In genomic region chr9:35905912-35906679, GRCh38 we compare ENCODE assay signal across 8 cellular contexts. TPM values are rescaled to one million over a fixed set of nuclear protein-coding genes. Genes with fewer than 3 reads are reported as not detected.
DNase-seq lines count a peak whose midpoint lies in the region; ATAC-seq, FAIRE-seq and TF ChIP-seq lines count a peak whose summit lies in the region.

Gene HRCT1 (plus strand): TSS chr9:35906202. CDS start chr9:35906288, 86 bp downstream.

- DNase-seq in NCI-H748 (lab: John Stamatoyannopoulos, UW; ENCODE audit: unreplicated experiment) (peak; percentile 47), NCI-H748 treated with DMSO at 0.1 percent for 48 hours (lab: John Stamatoyannopoulos, UW) (no peak), ascending aorta (ENCODE audit: low spot score in 2 of 2) (peak; percentile 62 to 95), hepatic stellate cell (ENCODE audit: low spot score) (peak; percentile 86), small intestine (peak; percentile 98)
- DNase-seq in stimulated activated naive CD4-positive, alpha-beta T cell (lab: John Stamatoyannopoulos, UW): no peak

- H3K36me3 ChIP-seq in ascending aorta (no peaks in the 10 kb centered on the region), small intestine (ENCODE audit: control insufficient read depth in 2 of 2, insufficient read depth in 2 of 2, low read length in 2 of 2) (no peaks in the 10 kb centered on the region)

- H3K27ac ChIP-seq in ascending aorta: peak within 1 kb of the TSS; percentile 84 to 98
- peak within 1 kb of the TSS; percentile 97 for H3K27ac ChIP-seq in small intestine (ENCODE audit: low read depth in 1 of 2, low read length in 1 of 2)

- H3K27me3 ChIP-seq in ascending aorta (no peaks in the 10 kb centered on the region), small intestine (ENCODE audit: control insufficient read depth in 2 of 2, insufficient read depth in 2 of 2, low read length in 2 of 2) (no peaks in the 10 kb centered on the region)

- 25 to 43% (median 38%) methylated on average over 20 to 30 of the region's 30 CpGs for whole genome bisulfite sequencing in small intestine, 3 donors

- H3K9me3 ChIP-seq in ascending aorta (no peaks in the 10 kb centered on the region), small intestine (ENCODE audit: control insufficient read depth, low read depth) (no peaks in the 10 kb centered on the region)

- H3K4me1 ChIP-seq in ascending aorta (peaks cover 52 to 71% of the 10 kb centered on the region in 2 donors), small intestine (ENCODE audit: control insufficient read depth in 2 of 2, insufficient read depth in 1 of 2, low read depth in 1 of 2, low read length in 1 of 2) (peaks cover 23 to 32% of the 10 kb centered on the region in 2 donors)

- peak within 1 kb of the TSS; percentile 39 to 41 for H3K4me3 ChIP-seq in ascending aorta
- peak within 1 kb of the TSS in 1 of 2 donors; percentile 24 for H3K4me3 ChIP-seq in small intestine (ENCODE audit: low read depth in 1 of 2, low read length in 2 of 2)

- no peak for ATAC-seq in HG03565 (IDR thresholded peaks at IDR 0.05; ENCODE audit: unreplicated experiment)
- ATAC-seq in HG02798 (IDR thresholded peaks at IDR 0.05; ENCODE audit: poor library complexity, unreplicated experiment): no peak

- TF ChIP-seq CTCF in ascending aorta (IDR thresholded peaks at IDR 0.05): no peak

- FAIRE-seq in small intestine (lab: Jason Lieb, UNC): no peak

- intact Hi-C loops in ascending aorta (cut with DNase I): loop anchor here (1.0 to 10.0 kb wide), 4 partner anchors 119 to 411 kb away; partner anchors contain the start of genes CCDC107, CCIN, RMRP and RUSC2

RNA-seq across cellular contexts. Expression of gene HRCT1, which starts in this region (rescaled TPM):
- 32.7 TPM for total RNA-seq in ascending aorta
- polyA plus RNA-seq in small intestine: 10 to 100 TPM in 1 of 3 donors, 1 to 10 TPM in 2; 7.2 to 17.8 (median 7.8) TPM

Comparison
In these comparisons a context has a peak if more than half of its experiments do, and no peak if none do; other contexts are left out.
1. DNase-seq: peak in NCI-H748 (single experiment), ascending aorta (2 of 2), hepatic stellate cell (single experiment) and small intestine (single experiment); none in NCI-H748 treated with DMSO at 0.1 percent for 48 hours (single experiment) and stimulated activated naive CD4-positive, alpha-beta T cell (0 of 6).